ENCODE assay signal across 19 cellular contexts in genomic region chr17:74135391-74136167, GRCh38.
A peak's percentile ranks its signal among the peaks of the same experiment; 100 is the strongest.
DNase-seq lines count a peak whose midpoint lies in the region; ATAC-seq, FAIRE-seq and TF ChIP-seq lines count a peak whose summit lies in the region.
"Had no signal": no experiment of that assay in that cellular context is flagged by ENCODE, and none has a peak within 500 bp of the region (broad histone marks: within the 10 kb centered on the region; RNA-seq: fewer than 3 reads in every experiment).

No MANE protein-coding gene starts in this region.

- H2BK12ac ChIP-seq in neuronal stem cell (ENCODE audit: low read length) = no peak overlapping the region

- peak; percentile 7 for FAIRE-seq in bronchial epithelial cell (lab: Jason Lieb, UNC)
- FAIRE-seq: A549, G401.6 had no signal

- no CpG with 5 or more reads among the region's 9 CpGs for WGBS in neuronal stem cell (ENCODE audit: extremely low coverage in 2 of 2, insufficient read length in 2 of 2, insufficient replicate concordance in 1 of 2), 2 donors
- WGBS in testis, 2 donors = 61 to 88% methylated on average over 5 to 9 of the region's 9 CpGs

- peaks cover 5 to 25% (median 13%) of the 10 kb centered on the region in 11 experiments; a peak in 20 of 22 replicates for H3K9me3 ChIP-seq in BLaER1 treated with 17β-estradiol and CSF1 and Interleukin-3, amounts not matched to agents 10 nM and 100 nM (replicated peaks in 1 of 11)
- H3K9me3 ChIP-seq in HEK293 (ENCODE audit: control insufficient read depth, insufficient read depth, low read depth, low read length) (no peaks in the 10 kb centered on the region; the same call in 1 of the 2 replicates), neuronal stem cell (replicated peaks in 1 of 2; ENCODE audit: control insufficient read depth in 2 of 2, insufficient read depth in 1 of 2, low read depth in 1 of 2, low read length in 2 of 2) (peaks cover 4 to 6% of the 10 kb centered on the region in 2 donors), testis (no peaks in the 10 kb centered on the region), Peyer's patch (no peaks in the 10 kb centered on the region)

- H3K79me1 ChIP-seq in neuronal stem cell (ENCODE audit: low read depth, low read length) = no peaks in the 10 kb centered on the region

- no peak overlapping the region for H2AFZ ChIP-seq in neuronal stem cell (ENCODE audit: low read length)

- no peak for TF ChIP-seq CTCF in HEK293 (tag by site-specific recombination; IDR thresholded peaks at IDR 0.05)
- TF ChIP-seq CTCF in bronchial epithelial cell (IDR thresholded peaks at IDR 0.05; ENCODE audit: insufficient read depth, low read length, severe bottlenecking) = no peak
- TF ChIP-seq CTCF in testis (IDR thresholded peaks at IDR 0.05) = no peak
- TF ChIP-seq CTCF in Peyer's patch (IDR thresholded peaks at IDR 0.05) = no peak

- H3K18ac ChIP-seq in neuronal stem cell (ENCODE audit: low read length) = no peak overlapping the region

- no peak overlapping the region for H3K4me3 ChIP-seq in BLaER1 treated with 17β-estradiol and CSF1 and Interleukin-3, amounts not matched to agents 10 nM and 100 nM
- H3K4me3 ChIP-seq in HEK293 (ENCODE audit: low read depth, low read length) (no peak overlapping the region), bronchial epithelial cell (ENCODE audit: low read depth, low read length) (no peak overlapping the region), neuronal stem cell (ENCODE audit: low read length in 2 of 2) (no peak overlapping the region), testis (no peak overlapping the region), Peyer's patch (no peak overlapping the region)
- H3K4me3 ChIP-seq: A549 had no signal

- peaks cover 0 to 33% (median 28%) of the 10 kb centered on the region in 10 experiments; a peak in 16 of 20 replicates for H3K4me1 ChIP-seq in BLaER1 treated with 17β-estradiol and CSF1 and Interleukin-3, amounts not matched to agents 10 nM and 100 nM
- no peaks in the 10 kb centered on the region for H3K4me1 ChIP-seq in HEK293 (ENCODE audit: control insufficient read depth, insufficient read depth, low read length)
- peaks cover 6 to 15% of the 10 kb centered on the region in 2 donors for H3K4me1 ChIP-seq in neuronal stem cell (ENCODE audit: control insufficient read depth in 2 of 2, insufficient read depth in 1 of 2, low read depth in 1 of 2, low read length in 2 of 2)
- no peaks in the 10 kb centered on the region for H3K4me1 ChIP-seq in testis
- no peaks in the 10 kb centered on the region for H3K4me1 ChIP-seq in Peyer's patch
- H3K4me1 ChIP-seq: A549 had no signal

- H3K4me2 ChIP-seq in BLaER1 treated with 17β-estradiol and CSF1 and Interleukin-3, amounts not matched to agents 10 nM and 100 nM = peak overlapping the region in 10 of 11 experiments; percentile 23 to 85 (median 64); a peak in 19 of 22 replicates
- H3K4me2 ChIP-seq in neuronal stem cell (ENCODE audit: insufficient read depth, low read length, poor library complexity, severe bottlenecking) = no peak overlapping the region
- H3K4me2 ChIP-seq: A549 had no signal

- ATAC-seq in GM18505 (IDR thresholded peaks at IDR 0.05; ENCODE audit: unreplicated experiment) = no peak
- ATAC-seq: A549 had no signal

- no peak overlapping the region for H3K27ac ChIP-seq in BLaER1 treated with 17β-estradiol and CSF1 and Interleukin-3, amounts not matched to agents 10 nM and 100 nM
- no peak overlapping the region for H3K27ac ChIP-seq in HEK293 (ENCODE audit: extremely low read depth, low read depth, low read length)
- H3K27ac ChIP-seq in neuronal stem cell (replicated peaks; ENCODE audit: low read length) = no peak overlapping the region
- no peak overlapping the region for H3K27ac ChIP-seq in testis
- H3K27ac ChIP-seq in Peyer's patch = no peak overlapping the region
- H3K27ac ChIP-seq: A549 had no signal

- CTCF ChIA-PET in HEK293 (lab: Yijun Ruan, JAX) = no interaction called here

- peak overlapping the region; percentile 6 for H2BK120ac ChIP-seq in neuronal stem cell (ENCODE audit: low read depth, low read length)

- H4K20me1 ChIP-seq in BLaER1 treated with 17β-estradiol and CSF1 and Interleukin-3, amounts not matched to agents 10 nM and 100 nM = no peaks in the 10 kb centered on the region

- H4K91ac ChIP-seq in neuronal stem cell (ENCODE audit: low read depth, low read length, poor library complexity) = no peak overlapping the region

- no peak overlapping the region for H3K14ac ChIP-seq in neuronal stem cell (ENCODE audit: low read length)

- intact Hi-C loops in testis (cut with DNase I; ENCODE audit: low total_unique reads) = no loop called here

- H2BK15ac ChIP-seq in neuronal stem cell (ENCODE audit: low read length) = no peak overlapping the region

- no peaks in the 10 kb centered on the region for H3K36me3 ChIP-seq in BLaER1 treated with 17β-estradiol and CSF1 and Interleukin-3, amounts not matched to agents 10 nM and 100 nM
- H3K36me3 ChIP-seq in HEK293 (ENCODE audit: control insufficient read depth in 2 of 2, insufficient read depth in 1 of 2, low read length in 2 of 2) (no peaks in the 10 kb centered on the region), bronchial epithelial cell (ENCODE audit: control insufficient read depth, insufficient read depth, low read length) (no peaks in the 10 kb centered on the region), neuronal stem cell (replicated peaks in 1 of 2; ENCODE audit: control insufficient read depth in 2 of 2, insufficient read depth in 2 of 2, low read length in 2 of 2) (no peaks in the 10 kb centered on the region), testis (ENCODE audit: low read depth, missing control alignments) (no peaks in the 10 kb centered on the region), Peyer's patch (no peaks in the 10 kb centered on the region)

- no peak overlapping the region for H3K4ac ChIP-seq in neuronal stem cell (ENCODE audit: low read length)

- no peaks in the 10 kb centered on the region for H3K27me3 ChIP-seq in BLaER1 treated with 17β-estradiol and CSF1 and Interleukin-3, amounts not matched to agents 10 nM and 100 nM
- H3K27me3 ChIP-seq in bronchial epithelial cell (ENCODE audit: control insufficient read depth, insufficient read depth, low read length) (no peaks in the 10 kb centered on the region), neuronal stem cell (ENCODE audit: control insufficient read depth in 3 of 3, insufficient read depth in 3 of 3, low read depth in 1 of 3, low read length in 3 of 3) (peaks cover 0 to 3% (median 2%) of the 10 kb centered on the region in 3 experiments), testis (no peaks in the 10 kb centered on the region), Peyer's patch (no peaks in the 10 kb centered on the region)

- no peak overlapping the region for H3K23ac ChIP-seq in neuronal stem cell (ENCODE audit: low read depth, low read length, poor library complexity)

- no peak overlapping the region for H2BK5ac ChIP-seq in neuronal stem cell (ENCODE audit: low read length)

- no peak overlapping the region for H4K8ac ChIP-seq in neuronal stem cell (ENCODE audit: low read depth, low read length)

- no peak overlapping the region for H2AK5ac ChIP-seq in neuronal stem cell (ENCODE audit: low read depth, low read length)

- H3K9ac ChIP-seq in BLaER1 treated with 17β-estradiol and CSF1 and Interleukin-3, amounts not matched to agents 10 nM and 100 nM = no peak overlapping the region
- H3K9ac ChIP-seq in neuronal stem cell (ENCODE audit: low read depth, low read length, poor library complexity) = no peak overlapping the region

- TF ChIP-seq POLR2A in testis (IDR thresholded peaks at IDR 0.05) (no peak), GM18505 (IDR thresholded peaks at IDR 0.05; ENCODE audit: borderline replicate concordance, extremely low read depth, insufficient read depth, insufficient read length) (no peak), Peyer's patch (IDR thresholded peaks at IDR 0.05) (no peak)

- POLR2A ChIA-PET in HEK293 (lab: Yijun Ruan, JAX) = no interaction called here

- DNase-seq in bronchial epithelial cell (ENCODE audit: low read depth) (no peak), neuronal stem cell (ENCODE audit: low spot score) (no peak), NOMO-1 treated with DMSO at 0.1 percent for 48 hours (lab: John Stamatoyannopoulos, UW; ENCODE audit: unreplicated experiment) (no peak), testis (no peak), Peyer's patch (no peak)
- DNase-seq: CD4-positive, alpha-beta memory T cell; HFFc6; Karpas-422; MV-4-11; NCI-H1694; NCI-H2081 treated with DMSO at 0.1 percent for 48 hours; NCI-H446; OCI-M1; Right ventricle myocardium superior had no signal

TF ChIP-seq in HEK293, 187 proteins besides CTCF, POLR2A, EP300 and RAD21:
- TF ChIP-seq GLIS1 (tag by site-specific recombination; IDR thresholded peaks at IDR 0.05) (peak; percentile 33), ZNF776 (tag by site-specific recombination; IDR thresholded peaks at IDR 0.05; ENCODE audit: borderline replicate concordance) (no peak)
